In genomic region chr16:974606-975312, GRCh38 we compare ENCODE assay signal across 1 cellular context.
TF ChIP-seq lines count a peak whose summit lies in the region.

No MANE protein-coding gene starts in this region.

TF ChIP-seq in H1, 55 proteins besides CTCF, POLR2A, EP300 and RAD21:
- no peak for TF ChIP-seq SIX5 (IDR thresholded peaks at IDR 0.05; ENCODE audit: low read depth, low read length)
- TF ChIP-seq RXRA (IDR thresholded peaks at IDR 0.05; ENCODE audit: insufficient read depth, low read depth, low read length), result no peak
- TF ChIP-seq TAF7 (optimal IDR thresholded peaks at IDR 0.05; ENCODE audit: borderline replicate concordance, low read depth, low read length), result no peak
- TF ChIP-seq GTF2F1 (IDR thresholded peaks at IDR 0.05; ENCODE audit: borderline replicate concordance, low read depth, low read length), result no peak
